ENCODE assay signal across 1 cellular context in genomic region chr11:125494033-125494364, GRCh38.
TF ChIP-seq lines count a peak whose summit lies in the region.

No MANE protein-coding gene starts in this region.

TF ChIP-seq in GM12878, 131 proteins besides CTCF, POLR2A, EP300 and RAD21 (continued from another document):
- TF ChIP-seq REST (IDR thresholded peaks at IDR 0.05; ENCODE audit: low read depth, low read length) (no peak), TARDBP (IDR thresholded peaks at IDR 0.05; ENCODE audit: borderline replicate concordance) (no peak), RELA (IDR thresholded peaks at IDR 0.05; ENCODE audit: borderline replicate concordance, partially characterized antibody) (no peak), BHLHE40 (IDR thresholded peaks at IDR 0.05; ENCODE audit: borderline replicate concordance in 1 of 2, low read depth in 2 of 2, low read length in 1 of 2) (no peak), EZH2 (IDR thresholded peaks at IDR 0.05; ENCODE audit: borderline replicate concordance, control insufficient read depth, low read depth, low read length) (no peak), LARP7 (IDR thresholded peaks at IDR 0.05) (no peak), POU2F2 (IDR thresholded peaks at IDR 0.05; ENCODE audit: borderline replicate concordance, low read depth, low read length) (no peak), ATF7 (IDR thresholded peaks at IDR 0.05; ENCODE audit: low read depth) (no peak), NR2C1 (IDR thresholded peaks at IDR 0.05) (no peak), ZNF24 (IDR thresholded peaks at IDR 0.05) (no peak), ZNF217 (IDR thresholded peaks at IDR 0.05) (no peak), PML (IDR thresholded peaks at IDR 0.05; ENCODE audit: low read length) (no peak), ZZZ3 (IDR thresholded peaks at IDR 0.05; ENCODE audit: control insufficient read depth, insufficient read length, low read depth) (no peak), ZNF592 (IDR thresholded peaks at IDR 0.05) (no peak), BRCA1 (IDR thresholded peaks at IDR 0.05; ENCODE audit: low read depth, low read length) (no peak), GATAD2B (conservative IDR thresholded peaks at IDR 0.05; ENCODE audit: low read depth) (no peak)
- TF ChIP-seq, protein P1, sequence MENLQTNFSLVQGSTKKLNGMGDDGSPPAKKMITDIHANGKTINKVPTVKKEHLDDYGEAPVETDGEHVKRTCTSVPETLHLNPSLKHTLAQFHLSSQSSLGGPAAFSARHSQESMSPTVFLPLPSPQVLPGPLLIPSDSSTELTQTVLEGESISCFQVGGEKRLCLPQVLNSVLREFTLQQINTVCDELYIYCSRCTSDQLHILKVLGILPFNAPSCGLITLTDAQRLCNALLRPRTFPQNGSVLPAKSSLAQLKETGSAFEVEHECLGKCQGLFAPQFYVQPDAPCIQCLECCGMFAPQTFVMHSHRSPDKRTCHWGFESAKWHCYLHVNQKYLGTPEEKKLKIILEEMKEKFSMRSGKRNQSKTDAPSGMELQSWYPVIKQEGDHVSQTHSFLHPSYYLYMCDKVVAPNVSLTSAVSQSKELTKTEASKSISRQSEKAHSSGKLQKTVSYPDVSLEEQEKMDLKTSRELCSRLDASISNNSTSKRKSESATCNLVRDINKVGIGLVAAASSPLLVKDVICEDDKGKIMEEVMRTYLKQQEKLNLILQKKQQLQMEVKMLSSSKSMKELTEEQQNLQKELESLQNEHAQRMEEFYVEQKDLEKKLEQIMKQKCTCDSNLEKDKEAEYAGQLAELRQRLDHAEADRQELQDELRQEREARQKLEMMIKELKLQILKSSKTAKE (IDR thresholded peaks at IDR 0.05; ENCODE audit: low read depth, poor library complexity, severe bottlenecking): no peak
